ENCODE assay signal across 16 cellular contexts in the genomic region with DNA sequence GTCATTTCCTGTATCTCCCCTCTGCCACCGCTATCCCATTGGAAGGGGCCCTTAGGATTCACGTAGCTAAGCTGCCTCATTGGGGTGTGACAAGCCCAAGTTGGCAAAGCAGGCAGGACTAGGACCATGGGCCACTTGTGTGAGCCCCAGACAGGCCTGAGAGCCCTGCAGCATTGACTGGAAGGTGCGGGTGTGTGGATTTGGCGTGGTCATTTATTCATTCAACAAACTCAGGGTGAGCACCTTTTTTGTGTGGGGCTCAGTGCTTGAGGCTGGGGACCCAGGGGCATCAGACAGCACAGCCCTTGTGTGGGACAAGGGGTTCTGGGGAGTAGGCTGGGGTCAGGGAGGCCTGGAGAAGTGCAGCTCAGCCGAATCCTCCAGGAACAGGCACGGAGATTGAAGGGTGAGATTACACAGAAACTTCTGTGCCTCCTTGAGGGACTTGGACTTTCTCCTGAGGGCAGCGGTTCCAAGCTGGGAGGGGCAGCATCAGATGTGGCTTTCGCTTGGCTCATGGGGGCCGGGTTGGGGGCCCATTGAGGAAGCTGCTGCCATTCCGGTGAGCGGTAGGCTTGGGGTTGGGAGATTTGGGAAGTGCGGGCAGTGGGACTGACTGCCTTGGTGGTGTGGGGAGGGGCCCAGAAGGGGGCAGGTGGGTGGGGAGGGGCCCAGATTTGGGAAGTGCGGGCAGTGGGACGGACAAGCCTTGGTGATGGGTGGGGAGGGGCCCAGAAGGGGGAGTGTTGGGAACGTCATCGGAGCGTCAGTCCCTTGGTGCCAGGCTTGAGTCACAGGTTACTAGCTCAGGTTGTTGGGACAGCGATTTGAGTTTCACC. TPM values are rescaled to one million over a fixed set of nuclear protein-coding genes. Genes with fewer than 3 reads are reported as not detected.
DNase-seq lines count a peak whose midpoint lies in the region; ATAC-seq and TF ChIP-seq lines count a peak whose summit lies in the region.
"Had no signal": no experiment of that assay in that cellular context is flagged by ENCODE, and none has a peak within 500 bp of the region (broad histone marks: within the 10 kb centered on the region; RNA-seq: fewer than 3 reads in every experiment).

No MANE protein-coding gene starts in this region.

- POLR2A ChIA-PET in PC-3 (lab: Charles Lee; ENCODE audit: unreplicated experiment): no interaction called here

- H3K9me2 ChIP-seq in Karpas-422 (replicated peaks; ENCODE audit: insufficient read depth, low read length): no peaks in the 10 kb centered on the region
- H3K9me2 ChIP-seq in PC-3 (replicated peaks; ENCODE audit: low read length): no peaks in the 10 kb centered on the region

- TF ChIP-seq CTCF in PC-3 (conservative IDR thresholded peaks at IDR 0.05; ENCODE audit: low read depth, low read length): no peak

- H3K4me2 ChIP-seq in Karpas-422 (ENCODE audit: low read depth, low read length, poor library complexity, severe bottlenecking) (peak overlapping the region; percentile 70), PC-3 (ENCODE audit: low read length) (no peak overlapping the region)
- H3K4me2 ChIP-seq: PC-9 had no signal

- H3K4me1 ChIP-seq in Karpas-422 (ENCODE audit: low read length) (peaks cover 99% of the 10 kb centered on the region), mesodermal cell (ENCODE audit: control insufficient read depth, insufficient read depth, low read length, poor library complexity, severe bottlenecking) (peaks cover 53% of the 10 kb centered on the region), PC-3 (ENCODE audit: insufficient read depth, low read length) (no peaks in the 10 kb centered on the region)
- H3K4me1 ChIP-seq: foreskin keratinocyte had no signal

- CTCF ChIA-PET in PC-3 (lab: Charles Lee): no interaction called here

- DNase-seq in Karpas-422 (peak; percentile 66), substantia nigra (lab: John Stamatoyannopoulos, UW) (peak in 1 of 49 donors; percentile 88), PC-3 (no peak), HuH-7 (ENCODE audit: low spot score) (no peak), iPS-NIHi11 (ENCODE audit: low spot score) (no peak)
- DNase-seq: activated T-cell treated with anti-CD3 and anti-CD28 coated beads, Interleukin-2, amount 50 U/mL, for 72 hours; brain microvascular endothelial cell; Calu3; foreskin keratinocyte; kidney glomerular epithelial cell; PC-9 had no signal

- peak overlapping the region; percentile 49; the same call in 1 of the 2 replicates for H3K4me3 ChIP-seq in Karpas-422 (ENCODE audit: low read length)
- no peak overlapping the region for H3K4me3 ChIP-seq in mesodermal cell (ENCODE audit: extremely low read depth, insufficient read depth, low read length, poor library complexity, severe bottlenecking)
- H3K4me3 ChIP-seq in PC-3 (ENCODE audit: low read length): no peak overlapping the region
- H3K4me3 ChIP-seq: PC-9, right atrium auricular region had no signal

- H3K9ac ChIP-seq in Karpas-422 (ENCODE audit: low read length): peak overlapping the region; percentile 82
- no peak overlapping the region for H3K9ac ChIP-seq in PC-3 (ENCODE audit: low read length)

- no TSS peak for BruUV-seq in PC-3 (replicated peaks; lab: Mats Ljungman, UMichigan)

- 90 to 94% methylated on average over 16 to 17 of the region's 18 CpGs for WGBS in mesodermal cell (ENCODE audit: insufficient coverage in 2 of 2), 2 experiments

- intact Hi-C loops in PC-3 (cut with micrococcal nuclease): no loop called here

- no peak overlapping the region for H2AFZ ChIP-seq in Karpas-422 (ENCODE audit: low read length)
- H2AFZ ChIP-seq in PC-3 (ENCODE audit: low read length): no peak overlapping the region
- H2AFZ ChIP-seq: PC-9 had no signal

- peaks cover 80% of the 10 kb centered on the region for H3K79me2 ChIP-seq in Karpas-422 (ENCODE audit: low read length)
- no peaks in the 10 kb centered on the region for H3K79me2 ChIP-seq in PC-3 (ENCODE audit: low read length)

- H3K36me3 ChIP-seq in Karpas-422 (ENCODE audit: insufficient read depth, low read length): no peaks in the 10 kb centered on the region
- no peaks in the 10 kb centered on the region for H3K36me3 ChIP-seq in mesodermal cell (ENCODE audit: control insufficient read depth, insufficient read depth, low read length)
- H3K36me3 ChIP-seq in PC-3 (ENCODE audit: low read depth, low read length): no peaks in the 10 kb centered on the region
- H3K36me3 ChIP-seq: brain microvascular endothelial cell, right atrium auricular region had no signal

- no peak for ATAC-seq in PC-3
- no peak for ATAC-seq in HG02623 (IDR thresholded peaks at IDR 0.05; ENCODE audit: unreplicated experiment)
- ATAC-seq: activated T-cell treated with anti-CD3 and anti-CD28 coated beads, Interleukin-2, amount 50 U/mL, for 72 hours; foreskin keratinocyte had no signal

- H3F3A ChIP-seq in PC-3 (ENCODE audit: low read length, unreplicated experiment): no peaks in the 10 kb centered on the region

- H3K27me3 ChIP-seq in Karpas-422 (ENCODE audit: low read length) (no peaks in the 10 kb centered on the region), PC-3 (ENCODE audit: low read length) (no peaks in the 10 kb centered on the region)
- H3K27me3 ChIP-seq: brain microvascular endothelial cell, right atrium auricular region had no signal

- H3K9me3 ChIP-seq in Karpas-422 (ENCODE audit: low read length) (no peaks in the 10 kb centered on the region), mesodermal cell (ENCODE audit: control insufficient read depth, low read length) (no peaks in the 10 kb centered on the region), PC-3 (ENCODE audit: low read length) (no peaks in the 10 kb centered on the region)
- H3K9me3 ChIP-seq: right atrium auricular region had no signal

- H4K20me1 ChIP-seq in Karpas-422 (ENCODE audit: insufficient read depth, low read depth, low read length) (peaks cover 13% of the 10 kb centered on the region; the same call in 1 of the 2 replicates), PC-3 (ENCODE audit: low read length) (no peaks in the 10 kb centered on the region)

- H3K27ac ChIP-seq in Karpas-422 (ENCODE audit: low read length) (peak overlapping the region; percentile 99), angular gyrus (ENCODE audit: low read depth, low read length) (peak overlapping the region; percentile 100), mesodermal cell (ENCODE audit: low read depth, low read length, severe bottlenecking) (peak overlapping the region; percentile 23), substantia nigra (ENCODE audit: low read depth, low read length, poor library complexity, severe bottlenecking) (peak overlapping the region; percentile 97), PC-3 (ENCODE audit: low read length) (no peak overlapping the region)
- H3K27ac ChIP-seq: brain microvascular endothelial cell, epithelial cell of prostate, foreskin keratinocyte, PC-9 had no signal

RNA-seq across cellular contexts. Expression of a gene that starts 11.9 kb away (rescaled TPM):
- total RNA-seq in Karpas-422 (2014; rRNA removed; shearing (Covaris generic); ENCODE audit: low replicate concordance): 34.8 and 52.7 TPM in 2 replicates
- polyA plus RNA-seq in mesodermal cell (2013, experiment 1 of 2): 15.7 TPM
- polyA plus RNA-seq in mesodermal cell (2013, experiment 2 of 2): 14.9 TPM
- total RNA-seq in PC-3 (2014; rRNA removed): 0.06 TPM in 1 of 2 replicates, not detected in the other
- total RNA-seq: foreskin keratinocyte, PC-9 had no signal
- polyA plus RNA-seq: foreskin keratinocyte had no signal

RNA-seq across cellular contexts. Expression of a gene that starts 33.4 kb away (rescaled TPM):
- total RNA-seq in Karpas-422 (2014; rRNA removed; shearing (Covaris generic); ENCODE audit: low replicate concordance): 23.2 and 25.0 TPM in 2 replicates
- polyA plus RNA-seq in mesodermal cell (2013, experiment 1 of 2): 25.4 TPM
- polyA plus RNA-seq in mesodermal cell (2013, experiment 2 of 2): 22.0 TPM
- 22.1 and 23.2 TPM in 2 replicates for total RNA-seq in PC-3 (2014; rRNA removed)

RNA-seq across cellular contexts. Expression of a gene that starts 51.7 kb away (rescaled TPM):
- 543 and 666 TPM in 2 replicates for total RNA-seq in Karpas-422 (2014; rRNA removed; shearing (Covaris generic); ENCODE audit: low replicate concordance)
- polyA plus RNA-seq in mesodermal cell (2013, experiment 1 of 2): 441 TPM
- 444 TPM for polyA plus RNA-seq in mesodermal cell (2013, experiment 2 of 2)
- 230 and 240 TPM in 2 replicates for total RNA-seq in PC-3 (2014; rRNA removed)

Comparison
In these comparisons a context has a peak if more than half of its experiments do, and no peak if none do; other contexts are left out.
1. RNA of a gene that starts 11.9 kb away (total RNA-seq): 34.8 to 52.7 TPM in Karpas-422; 0.06 TPM in PC-3; every median in the first group is over 10 times any median in the second.